Comparison of ENCODE assay signal across 9 cellular contexts in genomic region chr1:86380257-86380861, GRCh38. TPM values are rescaled to one million over a fixed set of nuclear protein-coding genes. Genes with fewer than 3 reads are reported as not detected.
DNase-seq lines count a peak whose midpoint lies in the region; ATAC-seq and TF ChIP-seq lines count a peak whose summit lies in the region.
"Had no signal": no experiment of that assay in that cellular context is flagged by ENCODE, and none has a peak within 500 bp of the region (broad histone marks: within the 10 kb centered on the region; RNA-seq: fewer than 3 reads in every experiment).

No MANE protein-coding gene starts in this region.

- no peak overlapping the region for H3K4me3 Mint-ChIP-seq in naive B cell
- H3K4me3 Mint-ChIP-seq: dendritic cell treated with granulocyte-macrophage colony-stimulating factor and Interleukin-4, amounts not matched to agents 40 ng/mL and 50 ng/mL, for 4 days had no signal

- H3K4me1 Mint-ChIP-seq in naive B cell = peaks cover 0 to 8% (median 0%) of the 10 kb centered on the region in 3 donors

- DNase-seq in NCI-H1092 treated with DMSO at 0.1 percent for 48 hours (lab: John Stamatoyannopoulos, UW) (peak; percentile 53), SIG-M5 (lab: John Stamatoyannopoulos, UW) (peak; percentile 8), epithelial cell of prostate (ENCODE audit: low read depth, low spot score) (peak; percentile 10), naive B cell (peak; percentile 39)

- H3K9me3 Mint-ChIP-seq in naive B cell = peaks cover 0 to 23% (median 15%) of the 10 kb centered on the region in 7 donors

- H3K27ac Mint-ChIP-seq in naive B cell = no peak overlapping the region
- H3K27ac Mint-ChIP-seq: dendritic cell treated with granulocyte-macrophage colony-stimulating factor and Interleukin-4, amounts not matched to agents 40 ng/mL and 50 ng/mL, for 4 days had no signal

- H3K36me3 Mint-ChIP-seq in naive B cell = peaks cover 23 to 29% of the 10 kb centered on the region in 2 donors

- H3K27me3 Mint-ChIP-seq in naive B cell = no peaks in the 10 kb centered on the region
- H3K27me3 Mint-ChIP-seq: dendritic cell treated with granulocyte-macrophage colony-stimulating factor and Interleukin-4, amounts not matched to agents 40 ng/mL and 50 ng/mL, for 4 days had no signal

- peak; percentile 80 for TF ChIP-seq CTCF in 22Rv1 (IDR thresholded peaks at IDR 0.05)
- TF ChIP-seq CTCF in GM12873 (IDR thresholded peaks at IDR 0.05; ENCODE audit: insufficient read depth, low read depth, low read length, missing control alignments) = peak; percentile 67

- no peak overlapping the region for H3K27ac ChIP-seq in 22Rv1
- no peak overlapping the region for H3K27ac ChIP-seq in epithelial cell of prostate

- ATAC-seq in HG02642 (IDR thresholded peaks at IDR 0.05; ENCODE audit: poor library complexity, unreplicated experiment) (peak; percentile 74), naive B cell (ENCODE audit: low read depth in 2 of 2) (peak in 1 of 2 donors; percentile 52), HG03439 (IDR thresholded peaks at IDR 0.05; ENCODE audit: unreplicated experiment) (no peak)

RNA-seq across cellular contexts. Expression of gene ODF2L, which starts 15.8 kb away (rescaled TPM):
- polyA plus RNA-seq in naive B cell (ENCODE audit: low read depth in 6 of 6) = 10 to 100 TPM; 24.2 to 46.8 (median 27.2) TPM

RNA-seq across cellular contexts. Expression of gene CLCA2, which starts 43.6 kb away (rescaled TPM):
- polyA plus RNA-seq in naive B cell (ENCODE audit: low read depth in 6 of 6) = not detected
